In genomic region chr11:131108780-131109179, GRCh38 we compare ENCODE assay signal across 25 cellular contexts.
DNase-seq lines count a peak whose midpoint lies in the region; ATAC-seq and TF ChIP-seq lines count a peak whose summit lies in the region.
"Had no signal": no experiment of that assay in that cellular context is flagged by ENCODE, and none has a peak within 500 bp of the region (broad histone marks: within the 10 kb centered on the region; RNA-seq: fewer than 3 reads in every experiment).

No MANE protein-coding gene starts in this region.

- peaks cover 16% of the 10 kb centered on the region for H3K4me1 ChIP-seq in SJSA1 (replicated peaks)
- H3K4me1 ChIP-seq in upper lobe of left lung = no peaks in the 10 kb centered on the region
- H3K4me1 ChIP-seq: gastroesophageal sphincter, spleen had no signal

- peak; percentile 20 for DNase-seq in GM04503 (ENCODE audit: low read depth)
- DNase-seq in SJSA1 (ENCODE audit: low read depth in 1 of 2, low spot score in 2 of 2) = peak; percentile 30 to 46
- peak; percentile 80 for DNase-seq in islet precursor cell
- peak in 1 of 2 donors; percentile 31 for DNase-seq in upper lobe of left lung
- DNase-seq in NCI-H510A treated with DMSO at 0.1 percent for 48 hours (lab: John Stamatoyannopoulos, UW) = no peak
- no peak for DNase-seq in D341Med (ENCODE audit: low spot score)
- DNase-seq: activated CD8-positive, alpha-beta T cell treated with anti-CD3 and anti-CD28 coated beads for 36 hours; activated gamma-delta T cell; activated T-cell treated with anti-CD3 and anti-CD28 coated beads for 4 hours; cortex of kidney; DND-41; H9; kidney; naive B cell; NCI-H187; occipital lobe; OCI-M1; Right ventricle myocardium superior; spleen; stimulated activated CD4-positive, alpha-beta T cell treated with anti-CD3 and anti-CD28 coated beads, Interleukin-4, amount 100 ng/mL, for 24 hours; stimulated activated naive CD4-positive, alpha-beta T cell treated with Interleukin-2 at 50 U/mL for 16 hours had no signal

- no peak for TF ChIP-seq POLR2A in upper lobe of left lung (IDR thresholded peaks at IDR 0.05)

- H3K27ac ChIP-seq in SJSA1 (peak overlapping the region; percentile 86), upper lobe of left lung (no peak overlapping the region)
- H3K27ac ChIP-seq: gastroesophageal sphincter, spleen, thoracic aorta had no signal

- ATAC-seq in upper lobe of left lung (ENCODE audit: low FRiP score in 2 of 2) = peak; percentile 46 to 80
- ATAC-seq in GM21360 (IDR thresholded peaks at IDR 0.05; ENCODE audit: unreplicated experiment) = no peak
- ATAC-seq: activated CD4-positive, CD25-positive, alpha-beta regulatory T cell treated with anti-CD3 and anti-CD28 coated beads, Interleukin-2, amount 50 U/mL, for 24 hours; activated CD8-positive, alpha-beta T cell treated with anti-CD3 and anti-CD28 coated beads for 36 hours; gastroesophageal sphincter had no signal

- H3K9me3 ChIP-seq in SJSA1 (replicated peaks) = no peaks in the 10 kb centered on the region
- peaks cover 4 to 15% (median 11%) of the 10 kb centered on the region in 4 donors for H3K9me3 ChIP-seq in upper lobe of left lung
- H3K9me3 ChIP-seq: thoracic aorta had no signal

- H3K36me3 ChIP-seq in SJSA1 (no peaks in the 10 kb centered on the region), upper lobe of left lung (no peaks in the 10 kb centered on the region)
- H3K36me3 ChIP-seq: gastroesophageal sphincter, spleen, thoracic aorta had no signal

- 64 to 77% methylated on average over 1 of the region's 1 CpG for WGBS in upper lobe of left lung, 2 donors

- no peaks in the 10 kb centered on the region for H3K27me3 ChIP-seq in SJSA1 (replicated peaks)
- H3K27me3 ChIP-seq in upper lobe of left lung = no peaks in the 10 kb centered on the region
- H3K27me3 ChIP-seq: spleen had no signal

- no peak for TF ChIP-seq CTCF in upper lobe of left lung (IDR thresholded peaks at IDR 0.05)

- no peak for TF ChIP-seq EP300 in upper lobe of left lung (IDR thresholded peaks at IDR 0.05)

- H3K4me3 ChIP-seq in SJSA1 = no peak overlapping the region
- no peak overlapping the region for H3K4me3 ChIP-seq in upper lobe of left lung
- H3K4me3 ChIP-seq: gastroesophageal sphincter, spleen, thoracic aorta had no signal

Comparison
In these comparisons a context has a peak if more than half of its experiments do, and no peak if none do; other contexts are left out.
1. DNase-seq: peak in GM04503 (single experiment), SJSA1 (2 of 2) and islet precursor cell (single experiment); none in NCI-H510A treated with DMSO at 0.1 percent for 48 hours (single experiment) and D341Med (single experiment).